In the genomic region with DNA sequence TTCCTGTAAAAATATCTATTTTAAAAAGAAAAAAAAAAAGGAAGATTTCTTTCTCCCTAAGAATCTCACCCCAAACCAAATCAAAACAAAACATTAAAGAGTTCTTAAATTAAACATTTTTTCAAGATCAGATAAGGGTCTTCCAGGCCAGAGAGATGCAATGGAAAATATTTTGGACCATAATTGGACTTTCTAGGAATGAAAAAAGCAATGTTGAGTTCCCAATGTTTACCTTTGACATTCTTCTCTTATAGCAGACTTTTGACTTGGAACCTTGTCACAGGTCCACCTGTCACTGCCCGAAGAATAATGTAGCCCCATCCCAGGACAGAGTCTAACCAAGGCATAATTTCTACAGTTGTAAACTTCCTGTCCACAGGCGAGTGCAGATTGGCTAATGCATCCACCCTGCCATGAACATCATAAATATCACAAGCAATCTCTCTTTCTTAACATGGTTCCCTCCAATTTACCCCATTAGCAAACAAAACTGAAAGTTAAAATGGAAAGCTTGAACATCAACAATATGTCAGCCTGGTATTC, we compare ENCODE assay signal across 14 cellular contexts.
"Had no signal": no experiment of that assay in that cellular context is flagged by ENCODE, and none has a peak within 500 bp of the region (broad histone marks: within the 10 kb centered on the region; RNA-seq: fewer than 3 reads in every experiment).

No MANE protein-coding gene starts in this region.

- H3K27me3 ChIP-seq: gastroesophageal sphincter, tibial artery, upper lobe of left lung, uterus had no signal

- H3K36me3 ChIP-seq: gastroesophageal sphincter, neutrophil, tibial artery, upper lobe of left lung, uterus had no signal

- H3K4me3 ChIP-seq: gastroesophageal sphincter, psoas muscle, smooth muscle cell, tibial artery, upper lobe of left lung, uterus had no signal

- ATAC-seq: esophagus mucosa; gastroesophageal sphincter; naive thymus-derived CD8-positive, alpha-beta T cell; psoas muscle; stimulated activated memory B cell treated with anti-CD40 and anti-IgM and Interleukin-4, amounts not matched to agents 10 μg/mL and 1 μg/mL and 100 μg/mL, for 72 hours had no signal

- H3K9me3 ChIP-seq: gastroesophageal sphincter, neutrophil, psoas muscle, tibial artery, upper lobe of left lung, uterus had no signal

- H3K4me2 ChIP-seq: smooth muscle cell had no signal

- DNase-seq: effector memory CD4-positive, alpha-beta T cell; foreskin fibroblast; hippocampal formation; naive thymus-derived CD8-positive, alpha-beta T cell; psoas muscle; stimulated activated CD4-positive, alpha-beta T cell treated with anti-CD3 and anti-CD28 coated beads, Interleukin-4, amount 100 ng/mL, for 1 hour; tibial artery; upper lobe of left lung; uterus had no signal

- H3K27ac ChIP-seq: gastroesophageal sphincter, neutrophil, psoas muscle, tibial artery, upper lobe of left lung, uterus had no signal
